29 cellular contexts compared by ENCODE assay signal in genomic region chr5:175206651-175207050, GRCh38.
"Had no signal": no experiment of that assay in that cellular context is flagged by ENCODE, and none has a peak within 500 bp of the region (broad histone marks: within the 10 kb centered on the region; RNA-seq: fewer than 3 reads in every experiment).

No MANE protein-coding gene starts in this region.

- ATAC-seq: activated CD8-positive, alpha-beta T cell treated with anti-CD3 and anti-CD28 coated beads for 36 hours; activated T-cell treated with anti-CD3 and anti-CD28 coated beads, Interleukin-2, amount 50 U/mL, for 4 hours; activated T-helper 17 cell treated with anti-CD3 and anti-CD28 coated beads, Interleukin-2, amount 50 U/mL, for 72 hours; gastrocnemius medialis; naive thymus-derived CD8-positive, alpha-beta T cell; psoas muscle; T-helper 17 cell had no signal

- DNase-seq: activated CD4-positive, alpha-beta T cell treated with anti-CD3 and anti-CD28 coated beads for 1 hour; activated CD4-positive, alpha-beta T cell treated with anti-CD3 and anti-CD28 coated beads, Interleukin-2, amount 10 ng/mL, durations not matched to agents 7 days and 5 days; activated CD8-positive, alpha-beta T cell treated with anti-CD3 and anti-CD28 coated beads for 36 hours; activated gamma-delta T cell treated with Interleukin-2 at 50 U/mL for 16 hours; activated naive CD4-positive, alpha-beta T cell treated with anti-CD3 and anti-CD28 coated beads, Interleukin-2, amount 50 U/mL, for 16 hours; activated T-cell treated with anti-CD3 and anti-CD28 coated beads, Interleukin-2, amount 50 U/mL, for 4 hours; amniotic stem cell; colonic mucosa; dorsolateral prefrontal cortex; effector memory CD4-positive, alpha-beta T cell; gastrocnemius medialis; islet precursor cell; midbrain; naive thymus-derived CD8-positive, alpha-beta T cell; occipital lobe; psoas muscle; stimulated activated CD4-positive, alpha-beta T cell treated with anti-CD3 and anti-CD28 coated beads, Interleukin-2, amount 100 ng/mL, for 48 hours; stimulated activated naive CD4-positive, alpha-beta T cell treated with Interleukin-2 at 50 U/mL for 16 hours; T-helper 17 cell; T1000; upper lobe of left lung had no signal

- H3K27me3 Mint-ChIP-seq: activated CD4-positive, alpha-beta T cell treated with anti-CD3 and anti-CD28 coated beads, Interleukin-2, amount 10 ng/mL, durations not matched to agents 7 days and 5 days had no signal

- H3K4me3 ChIP-seq: breast epithelium, colonic mucosa, dorsolateral prefrontal cortex, gastrocnemius medialis, hepatocyte, psoas muscle, right atrium auricular region, upper lobe of left lung, vagina had no signal

- H3K79me2 ChIP-seq: hepatocyte, parathyroid adenoma had no signal

- H3K4me1 ChIP-seq: breast epithelium, colonic mucosa, gastrocnemius medialis, parathyroid adenoma, psoas muscle, right atrium auricular region, upper lobe of left lung, vagina had no signal

- H2AFZ ChIP-seq: hepatocyte, parathyroid adenoma had no signal

- H3K9me3 Mint-ChIP-seq: activated CD4-positive, alpha-beta T cell treated with anti-CD3 and anti-CD28 coated beads, Interleukin-2, amount 10 ng/mL, durations not matched to agents 7 days and 5 days; activated CD8-positive, alpha-beta T cell treated with anti-CD3 and anti-CD28 coated beads for 36 hours; activated T-cell treated with anti-CD3 and anti-CD28 coated beads, Interleukin-2, amount 50 U/mL, for 4 hours; activated T-helper 17 cell treated with anti-CD3 and anti-CD28 coated beads, Interleukin-2, amount 50 U/mL, for 72 hours; naive thymus-derived CD8-positive, alpha-beta T cell; neural crest cell had no signal

- H3K36me3 ChIP-seq: breast epithelium, colonic mucosa, gastrocnemius medialis, right atrium auricular region, upper lobe of left lung, vagina had no signal

- H3K27me3 ChIP-seq: colonic mucosa, gastrocnemius medialis, hepatocyte, right atrium auricular region, upper lobe of left lung, vagina had no signal

- H3K4me3 Mint-ChIP-seq: activated CD4-positive, alpha-beta T cell treated with anti-CD3 and anti-CD28 coated beads, Interleukin-2, amount 10 ng/mL, durations not matched to agents 7 days and 5 days; activated CD8-positive, alpha-beta T cell treated with anti-CD3 and anti-CD28 coated beads for 36 hours; activated T-cell treated with anti-CD3 and anti-CD28 coated beads, Interleukin-2, amount 50 U/mL, for 4 hours; activated T-helper 17 cell treated with anti-CD3 and anti-CD28 coated beads, Interleukin-2, amount 50 U/mL, for 72 hours; memory B cell; naive thymus-derived CD8-positive, alpha-beta T cell; neural crest cell; T-helper 17 cell had no signal

- H3K27ac Mint-ChIP-seq: activated CD4-positive, alpha-beta T cell treated with anti-CD3 and anti-CD28 coated beads, Interleukin-2, amount 10 ng/mL, durations not matched to agents 7 days and 5 days; activated CD8-positive, alpha-beta T cell treated with anti-CD3 and anti-CD28 coated beads for 36 hours; activated T-helper 17 cell treated with anti-CD3 and anti-CD28 coated beads, Interleukin-2, amount 50 U/mL, for 72 hours; memory B cell; naive thymus-derived CD8-positive, alpha-beta T cell; T-helper 17 cell had no signal

- H3K4me1 Mint-ChIP-seq: activated CD4-positive, alpha-beta T cell treated with anti-CD3 and anti-CD28 coated beads, Interleukin-2, amount 10 ng/mL, durations not matched to agents 7 days and 5 days; activated T-helper 17 cell treated with anti-CD3 and anti-CD28 coated beads, Interleukin-2, amount 50 U/mL, for 72 hours; memory B cell; naive thymus-derived CD8-positive, alpha-beta T cell; neural crest cell; T-helper 17 cell had no signal

- H3K36me3 Mint-ChIP-seq: memory B cell; naive thymus-derived CD8-positive, alpha-beta T cell had no signal

- H3K4me2 ChIP-seq: hepatocyte had no signal

- H3K9me3 ChIP-seq: breast epithelium, colonic mucosa, gastrocnemius medialis, psoas muscle, right atrium auricular region, upper lobe of left lung, vagina had no signal

- H3K27ac ChIP-seq: breast epithelium, colonic mucosa, dorsolateral prefrontal cortex, gastrocnemius medialis, hepatocyte, parathyroid adenoma, psoas muscle, right atrium auricular region, upper lobe of left lung, vagina had no signal

- H3K9ac ChIP-seq: parathyroid adenoma had no signal
